8 cellular contexts compared by ENCODE assay signal in the genomic region with DNA sequence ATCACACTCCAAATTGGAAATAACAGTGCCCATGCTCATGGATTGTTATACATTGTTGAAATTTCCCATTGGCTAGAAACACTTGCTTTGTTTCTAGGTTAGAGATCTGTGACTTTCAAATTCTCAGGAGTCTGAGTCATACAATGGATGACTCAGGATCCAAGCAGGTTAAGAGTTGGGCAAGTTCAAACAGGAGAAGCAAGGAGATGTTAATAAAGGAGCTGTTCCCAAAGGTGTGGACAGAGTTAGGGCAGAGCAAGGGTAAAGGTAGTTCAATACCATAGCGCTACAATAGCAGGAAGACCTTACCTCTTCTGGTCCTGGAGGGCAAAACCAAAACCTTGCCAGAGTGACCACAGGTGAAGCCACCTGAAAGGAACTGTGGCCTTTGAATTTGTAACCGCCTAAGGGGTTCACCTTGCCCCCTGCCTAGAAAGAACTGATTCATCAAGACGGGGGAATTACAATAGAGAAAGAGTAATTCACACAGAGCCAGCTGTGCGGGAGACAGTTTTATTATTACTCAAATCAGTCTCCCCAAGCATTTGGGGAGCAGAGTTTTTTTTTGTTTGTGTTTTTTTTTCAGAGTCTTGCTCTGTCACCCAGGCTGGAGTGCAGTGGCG.
DNase-seq lines count a peak whose midpoint lies in the region; ATAC-seq and FAIRE-seq lines count a peak whose summit lies in the region.

No MANE protein-coding gene starts in this region.

- H3K4me3 ChIP-seq in BLaER1 treated with 17β-estradiol and CSF1 and Interleukin-3, amounts not matched to agents 10 nM and 100 nM, result no peak overlapping the region; a peak in 1 of 20 replicates

- peaks cover 15 to 56% (median 45%) of the 10 kb centered on the region in 10 experiments for H3K4me1 ChIP-seq in BLaER1 treated with 17β-estradiol and CSF1 and Interleukin-3, amounts not matched to agents 10 nM and 100 nM

- H3K36me3 ChIP-seq in BLaER1 treated with 17β-estradiol and CSF1 and Interleukin-3, amounts not matched to agents 10 nM and 100 nM, result peaks cover 0 to 11% (median 0%) of the 10 kb centered on the region in 11 experiments; a peak in 1 of 22 replicates

- FAIRE-seq in HTR-8/SVneo (lab: Jason Lieb, UNC), result peak; percentile 80

- peaks cover 4 to 68% (median 18%) of the 10 kb centered on the region in 11 experiments; a peak in 17 of 22 replicates for H3K9me3 ChIP-seq in BLaER1 treated with 17β-estradiol and CSF1 and Interleukin-3, amounts not matched to agents 10 nM and 100 nM (replicated peaks in 1 of 11)

- no peak overlapping the region for H3K9ac ChIP-seq in BLaER1 treated with 17β-estradiol and CSF1 and Interleukin-3, amounts not matched to agents 10 nM and 100 nM

- peak overlapping the region in 7 of 11 experiments; percentile 2 to 72 (median 41); a peak in 6 of 22 replicates for H3K4me2 ChIP-seq in BLaER1 treated with 17β-estradiol and CSF1 and Interleukin-3, amounts not matched to agents 10 nM and 100 nM

- no peaks in the 10 kb centered on the region for H4K20me1 ChIP-seq in BLaER1 treated with 17β-estradiol and CSF1 and Interleukin-3, amounts not matched to agents 10 nM and 100 nM

- peak overlapping the region in 8 of 11 experiments; percentile 14 to 66 (median 42); a peak in 11 of 22 replicates for H3K27ac ChIP-seq in BLaER1 treated with 17β-estradiol and CSF1 and Interleukin-3, amounts not matched to agents 10 nM and 100 nM

- H3K27me3 ChIP-seq in BLaER1 treated with 17β-estradiol and CSF1 and Interleukin-3, amounts not matched to agents 10 nM and 100 nM, result no peaks in the 10 kb centered on the region

- DNase-seq in HTR-8/SVneo (ENCODE audit: insufficient read length, low spot score) (peak; percentile 81), fibroblast of the conjunctiva (ENCODE audit: low read depth) (peak; percentile 49), GOT3 (lab: John Stamatoyannopoulos, UW) (no peak)
- DNase-seq in activated CD8-positive, alpha-beta memory T cell treated with anti-CD3 and anti-CD28 coated beads, Interleukin-2, amount 50 U/mL, for 48 hours, result peak; percentile 79
- peak; percentile 11 for DNase-seq in stimulated activated CD8-positive, alpha-beta memory T cell treated with anti-CD3 and anti-CD28 coated beads, Interleukin-4, amount 100 ng/mL, for 24 hours (ENCODE audit: low read depth)

- no peak for ATAC-seq in GM21360 (IDR thresholded peaks at IDR 0.05; ENCODE audit: unreplicated experiment)
- ATAC-seq in GM18519 (IDR thresholded peaks at IDR 0.05; ENCODE audit: low FRiP score, unreplicated experiment), result no peak
